Comparison of ENCODE assay signal across 8 cellular contexts in the genomic region with DNA sequence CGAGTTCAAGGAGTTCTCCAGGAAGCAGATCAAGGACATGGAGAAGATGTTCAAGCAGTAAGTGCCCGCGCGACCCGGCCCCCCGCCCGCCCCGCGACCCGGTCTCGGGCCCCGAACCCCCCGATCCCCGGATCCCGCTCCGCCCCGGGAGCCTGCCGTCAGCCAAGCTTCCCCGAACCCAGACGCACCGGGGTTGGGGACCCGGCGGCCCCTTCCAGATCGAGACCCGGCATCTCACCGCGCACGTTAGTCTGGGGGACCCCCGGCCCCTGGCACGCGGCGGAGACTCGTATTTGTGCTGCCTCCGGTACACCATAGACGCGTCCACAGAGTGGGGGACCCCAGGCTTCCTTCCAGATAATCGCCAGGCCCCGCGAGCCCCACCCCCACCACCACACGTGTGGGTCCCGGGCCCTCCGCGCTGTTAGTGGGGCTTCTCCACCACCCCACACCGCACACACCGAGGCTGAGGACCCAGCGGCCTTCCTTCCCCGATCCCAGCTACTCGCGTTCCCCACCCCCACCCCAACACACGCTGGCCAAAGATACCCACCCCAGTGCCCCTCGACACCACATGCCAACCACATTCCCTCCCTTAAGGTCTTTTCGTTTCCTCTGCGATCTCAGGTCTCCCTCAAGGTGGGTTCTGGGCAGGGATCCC. TPM values are rescaled to one million over a fixed set of nuclear protein-coding genes. Genes with fewer than 3 reads are reported as not detected.
A peak's percentile ranks its signal among the peaks of the same experiment; 100 is the strongest.
DNase-seq lines count a peak whose midpoint lies in the region; ATAC-seq and TF ChIP-seq lines count a peak whose summit lies in the region.

No MANE protein-coding gene starts in this region.

- peak overlapping the region; percentile 87 for H3K27ac Mint-ChIP-seq in T-helper 1 cell treated with Interleukin-12 subunit alpha and Interleukin-12 subunit beta and Interleukin-4 antibody, amounts not matched to agents 30 μg/mL and 1 μg/mL, for 36 hours
- H3K27ac Mint-ChIP-seq in T-helper 2 cell treated with Interferon-gamma antibody and Interleukin-4, amounts not matched to agents 5 μg/mL and 100 μg/mL, for 36 hours: peak overlapping the region; percentile 93

- peak overlapping the region; percentile 53 to 70 (median 69) for H3K9ac ChIP-seq in skeletal muscle tissue (ENCODE audit: low read depth in 1 of 3, low read length in 3 of 3)

- no peaks in the 10 kb centered on the region for H3K36me3 ChIP-seq in skeletal muscle tissue (ENCODE audit: control insufficient read depth in 3 of 3, insufficient read depth in 3 of 3, low read length in 3 of 3)

- H3K36me3 Mint-ChIP-seq in T-helper 1 cell treated with Interleukin-12 subunit alpha and Interleukin-12 subunit beta and Interleukin-4 antibody, amounts not matched to agents 30 μg/mL and 1 μg/mL, for 36 hours (ENCODE audit: low read depth): peaks cover 32% of the 10 kb centered on the region
- peaks cover 33% of the 10 kb centered on the region for H3K36me3 Mint-ChIP-seq in T-helper 2 cell treated with Interferon-gamma antibody and Interleukin-4, amounts not matched to agents 5 μg/mL and 100 μg/mL, for 36 hours (ENCODE audit: low read depth)

- DNase-seq in T-helper 1 cell (no peak), fibroblast of villous mesenchyme (ENCODE audit: low read depth) (no peak), ecto neural progenitor cell (ENCODE audit: low spot score) (no peak), cortex of kidney (lab: John Stamatoyannopoulos, UW) (no peak)
- no peak for DNase-seq in T-helper 2 cell treated with Interferon-gamma antibody and Interleukin-4, amounts not matched to agents 5 μg/mL and 100 μg/mL, for 36 hours (ENCODE audit: low spot score)

- peaks cover 36% of the 10 kb centered on the region for H3K4me1 Mint-ChIP-seq in T-helper 1 cell treated with Interleukin-12 subunit alpha and Interleukin-12 subunit beta and Interleukin-4 antibody, amounts not matched to agents 30 μg/mL and 1 μg/mL, for 36 hours (ENCODE audit: low read depth)
- H3K4me1 Mint-ChIP-seq in T-helper 2 cell treated with Interferon-gamma antibody and Interleukin-4, amounts not matched to agents 5 μg/mL and 100 μg/mL, for 36 hours (ENCODE audit: low read depth): peaks cover 39% of the 10 kb centered on the region

- H3K9me3 Mint-ChIP-seq in T-helper 1 cell treated with Interleukin-12 subunit alpha and Interleukin-12 subunit beta and Interleukin-4 antibody, amounts not matched to agents 30 μg/mL and 1 μg/mL, for 36 hours: no peaks in the 10 kb centered on the region
- H3K9me3 Mint-ChIP-seq in T-helper 2 cell treated with Interferon-gamma antibody and Interleukin-4, amounts not matched to agents 5 μg/mL and 100 μg/mL, for 36 hours: no peaks in the 10 kb centered on the region

- H3K4me3 Mint-ChIP-seq in T-helper 1 cell treated with Interleukin-12 subunit alpha and Interleukin-12 subunit beta and Interleukin-4 antibody, amounts not matched to agents 30 μg/mL and 1 μg/mL, for 36 hours: peak overlapping the region; percentile 96
- H3K4me3 Mint-ChIP-seq in T-helper 2 cell treated with Interferon-gamma antibody and Interleukin-4, amounts not matched to agents 5 μg/mL and 100 μg/mL, for 36 hours: peak overlapping the region; percentile 95

- no peak overlapping the region for H3K27ac ChIP-seq in skeletal muscle tissue (ENCODE audit: low read depth, low read length)

- H3K4me3 ChIP-seq in fibroblast of villous mesenchyme (ENCODE audit: low read depth, low read length) (peak overlapping the region; percentile 82), skeletal muscle tissue (ENCODE audit: low read length in 3 of 3) (peak overlapping the region; percentile 67 to 70 (median 70))

- H3K27me3 Mint-ChIP-seq in T-helper 1 cell treated with Interleukin-12 subunit alpha and Interleukin-12 subunit beta and Interleukin-4 antibody, amounts not matched to agents 30 μg/mL and 1 μg/mL, for 36 hours (ENCODE audit: low read depth): peaks cover 37% of the 10 kb centered on the region
- H3K27me3 Mint-ChIP-seq in T-helper 2 cell treated with Interferon-gamma antibody and Interleukin-4, amounts not matched to agents 5 μg/mL and 100 μg/mL, for 36 hours (ENCODE audit: low read depth): peaks cover 32% of the 10 kb centered on the region

- ATAC-seq in HG02870 (IDR thresholded peaks at IDR 0.05; ENCODE audit: unreplicated experiment): no peak

- no peak for TF ChIP-seq CTCF in fibroblast of villous mesenchyme (IDR thresholded peaks at IDR 0.05; ENCODE audit: insufficient read depth, low read depth, low read length)

- H3K4me1 ChIP-seq in skeletal muscle tissue (ENCODE audit: control insufficient read depth in 3 of 3, insufficient read depth in 3 of 3, low read length in 3 of 3): peaks cover 21 to 39% (median 24%) of the 10 kb centered on the region in 3 donors

- H3K9me3 ChIP-seq in skeletal muscle tissue (ENCODE audit: control insufficient read depth in 3 of 3, low read length in 3 of 3): no peaks in the 10 kb centered on the region

- peaks cover 6 to 18% (median 14%) of the 10 kb centered on the region in 3 donors for H3K27me3 ChIP-seq in skeletal muscle tissue (ENCODE audit: control insufficient read depth in 3 of 3, insufficient read depth in 3 of 3, low read length in 3 of 3)

RNA-seq across cellular contexts. Expression of gene EFHD2, which starts 0.7 kb away (rescaled TPM):
- total RNA-seq in fibroblast of villous mesenchyme: 36.3 and 42.2 TPM in 2 replicates
- total RNA-seq in skeletal muscle tissue: 12.5 TPM

RNA-seq across cellular contexts. Expression of gene CTRC, which starts 27.9 kb away (rescaled TPM):
- total RNA-seq in fibroblast of villous mesenchyme: not detected in 2 replicates
- total RNA-seq in skeletal muscle tissue: not detected

RNA-seq across cellular contexts. Expression of gene CELA2A, which starts 46.2 kb away (rescaled TPM):
- total RNA-seq in fibroblast of villous mesenchyme: not detected in 2 replicates
- not detected for total RNA-seq in skeletal muscle tissue
